ENCODE assay signal across 27 cellular contexts in genomic region chr6:18171861-18172260, GRCh38.
"Had no signal": no experiment of that assay in that cellular context is flagged by ENCODE, and none has a peak within 500 bp of the region (broad histone marks: within the 10 kb centered on the region; RNA-seq: fewer than 3 reads in every experiment).

No MANE protein-coding gene starts in this region.

- H3K27me3 ChIP-seq: colonic mucosa, hepatocyte, right lobe of liver, suprapubic skin, transverse colon, uterus had no signal

- DNase-seq: activated B cell treated with CpG ODN at 0.5 μM for 24 hours; activated CD4-positive, alpha-beta memory T cell treated with anti-CD3 and anti-CD28 coated beads for 36 hours; activated CD4-positive, alpha-beta T cell treated with anti-CD3 and anti-CD28 coated beads for 4 hours; activated effector memory CD4-positive, alpha-beta T cell treated with Interleukin-2 at 50 U/mL for 16 hours; activated naive CD4-positive, alpha-beta T cell treated with anti-CD3 and anti-CD28 coated beads for 36 hours; activated naive CD8-positive, alpha-beta T cell treated with anti-CD3 and anti-CD28 coated beads, Interleukin-2, amount 10 ng/mL, durations not matched to agents 7 days and 5 days; activated T-cell treated with anti-CD3 and anti-CD28 coated beads, Interleukin-2, amount 50 U/mL, for 72 hours; amniotic stem cell; colonic mucosa; endodermal cell; foreskin melanocyte; glutamatergic neuron; kidney glomerular epithelial cell; left ventricle myocardium superior; right lobe of liver; stimulated activated CD4-positive, alpha-beta T cell treated with anti-CD3 and anti-CD28 coated beads, Interleukin-2, amount 100 ng/mL, for 24 hours; stimulated activated naive CD8-positive, alpha-beta T cell treated with anti-CD3 and anti-CD28 coated beads, Interleukin-15, amount 100 ng/mL, for 72 hours; T1000; transverse colon; uterus had no signal

- H3K4me3 ChIP-seq: colonic mucosa, hepatocyte, right lobe of liver, skin epidermis, suprapubic skin, transverse colon, uterus had no signal

- H3K9me3 ChIP-seq: colonic mucosa, right lobe of liver, suprapubic skin, transverse colon, uterus had no signal

- H3K4me1 ChIP-seq: colonic mucosa, parathyroid adenoma, suprapubic skin, transverse colon, uterus had no signal

- ATAC-seq: activated T-cell treated with anti-CD3 and anti-CD28 coated beads, Interleukin-2, amount 50 U/mL, for 72 hours; left ventricle myocardium superior; natural killer cell treated with Interleukin-12 subunit alpha and Interleukin-12 subunit beta and Interleukin-15 and Interleukin-18, amount 100 ng/mL, for 72 hours; stimulated activated effector memory CD8-positive, alpha-beta T cell treated with anti-CD3 and anti-CD28 coated beads, Interleukin-12 subunit alpha, Interleukin-12 subunit beta, amount 100 ng/mL, for 72 hours; stimulated activated naive CD8-positive, alpha-beta T cell treated with anti-CD3 and anti-CD28 coated beads, Interleukin-15, amount 100 ng/mL, for 72 hours had no signal

- H3K27ac ChIP-seq: colonic mucosa, epithelial cell of prostate, hepatocyte, parathyroid adenoma, right lobe of liver, suprapubic skin, uterus had no signal
